In the genomic region with DNA sequence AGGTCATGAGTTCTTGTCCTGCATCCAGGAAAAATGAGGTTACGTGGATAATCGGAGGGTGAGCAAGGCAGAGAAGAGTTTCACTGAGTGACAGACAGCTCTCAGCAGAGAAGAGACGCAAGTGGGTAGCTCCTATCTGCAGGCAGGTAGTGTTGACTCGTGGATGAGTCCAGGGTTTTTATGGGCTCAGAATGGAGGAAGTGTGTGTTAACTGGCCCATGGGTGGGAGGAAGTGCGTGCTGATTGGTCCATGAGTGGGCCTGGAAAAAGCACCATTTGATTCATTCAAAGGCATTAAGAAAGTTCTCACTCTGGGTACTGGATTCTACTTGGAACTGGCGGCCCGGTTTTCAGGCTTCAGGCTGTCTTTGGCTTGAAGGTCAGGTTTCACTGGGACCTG, we compare ENCODE assay signal across 2 cellular contexts.
TF ChIP-seq lines count a peak whose summit lies in the region.

No MANE protein-coding gene starts in this region.

TF ChIP-seq in GM23338, 12 proteins besides CTCF, POLR2A, EP300 and RAD21:
- no peak for TF ChIP-seq NANOG (IDR thresholded peaks at IDR 0.05; ENCODE audit: borderline replicate concordance)
- TF ChIP-seq, protein P1, sequence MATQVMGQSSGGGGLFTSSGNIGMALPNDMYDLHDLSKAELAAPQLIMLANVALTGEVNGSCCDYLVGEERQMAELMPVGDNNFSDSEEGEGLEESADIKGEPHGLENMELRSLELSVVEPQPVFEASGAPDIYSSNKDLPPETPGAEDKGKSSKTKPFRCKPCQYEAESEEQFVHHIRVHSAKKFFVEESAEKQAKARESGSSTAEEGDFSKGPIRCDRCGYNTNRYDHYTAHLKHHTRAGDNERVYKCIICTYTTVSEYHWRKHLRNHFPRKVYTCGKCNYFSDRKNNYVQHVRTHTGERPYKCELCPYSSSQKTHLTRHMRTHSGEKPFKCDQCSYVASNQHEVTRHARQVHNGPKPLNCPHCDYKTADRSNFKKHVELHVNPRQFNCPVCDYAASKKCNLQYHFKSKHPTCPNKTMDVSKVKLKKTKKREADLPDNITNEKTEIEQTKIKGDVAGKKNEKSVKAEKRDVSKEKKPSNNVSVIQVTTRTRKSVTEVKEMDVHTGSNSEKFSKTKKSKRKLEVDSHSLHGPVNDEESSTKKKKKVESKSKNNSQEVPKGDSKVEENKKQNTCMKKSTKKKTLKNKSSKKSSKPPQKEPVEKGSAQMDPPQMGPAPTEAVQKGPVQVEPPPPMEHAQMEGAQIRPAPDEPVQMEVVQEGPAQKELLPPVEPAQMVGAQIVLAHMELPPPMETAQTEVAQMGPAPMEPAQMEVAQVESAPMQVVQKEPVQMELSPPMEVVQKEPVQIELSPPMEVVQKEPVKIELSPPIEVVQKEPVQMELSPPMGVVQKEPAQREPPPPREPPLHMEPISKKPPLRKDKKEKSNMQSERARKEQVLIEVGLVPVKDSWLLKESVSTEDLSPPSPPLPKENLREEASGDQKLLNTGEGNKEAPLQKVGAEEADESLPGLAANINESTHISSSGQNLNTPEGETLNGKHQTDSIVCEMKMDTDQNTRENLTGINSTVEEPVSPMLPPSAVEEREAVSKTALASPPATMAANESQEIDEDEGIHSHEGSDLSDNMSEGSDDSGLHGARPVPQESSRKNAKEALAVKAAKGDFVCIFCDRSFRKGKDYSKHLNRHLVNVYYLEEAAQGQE (IDR thresholded peaks at IDR 0.05; ENCODE audit: unreplicated experiment), result no peak
- no peak for TF ChIP-seq CREB1 (CRISPR knock-in tag; IDR thresholded peaks at IDR 0.05; ENCODE audit: low read depth)
- no peak for TF ChIP-seq EZH2phosphoT487 (IDR thresholded peaks at IDR 0.05; ENCODE audit: unreplicated experiment)

TF ChIP-seq in H1, 55 proteins besides CTCF, POLR2A, EP300 and RAD21:
- no peak for TF ChIP-seq GTF2F1 (IDR thresholded peaks at IDR 0.05; ENCODE audit: borderline replicate concordance, low read depth, low read length)
- no peak for TF ChIP-seq GABPA (IDR thresholded peaks at IDR 0.05; ENCODE audit: borderline replicate concordance, insufficient read depth, low read length)
- no peak for TF ChIP-seq CHD2 (IDR thresholded peaks at IDR 0.05; ENCODE audit: low read length)
- no peak for TF ChIP-seq HDAC2 (IDR thresholded peaks at IDR 0.05; ENCODE audit: borderline replicate concordance in 1 of 2, low read depth in 2 of 2, low read length in 2 of 2)
- TF ChIP-seq SIRT6 (IDR thresholded peaks at IDR 0.05; ENCODE audit: low read length), result no peak
- TF ChIP-seq TBP (IDR thresholded peaks at IDR 0.05; ENCODE audit: low read depth, low read length), result no peak
- no peak for TF ChIP-seq SIX5 (IDR thresholded peaks at IDR 0.05; ENCODE audit: low read depth, low read length)
- TF ChIP-seq RFX5 (IDR thresholded peaks at IDR 0.05; ENCODE audit: borderline replicate concordance, low read depth, low read length), result no peak
- no peak for TF ChIP-seq KDM4A (IDR thresholded peaks at IDR 0.05; ENCODE audit: low read depth, low read length, severe bottlenecking)
- TF ChIP-seq MAFK (IDR thresholded peaks at IDR 0.05; ENCODE audit: low read depth, low read length), result no peak
- no peak for TF ChIP-seq TCF12 (IDR thresholded peaks at IDR 0.05; ENCODE audit: low read depth, low read length)
- no peak for TF ChIP-seq ASH2L (IDR thresholded peaks at IDR 0.05; ENCODE audit: low read length)
- TF ChIP-seq POLR2AphosphoS5 (IDR thresholded peaks at IDR 0.05; ENCODE audit: low read depth, low read length), result no peak
- TF ChIP-seq, protein P2, sequence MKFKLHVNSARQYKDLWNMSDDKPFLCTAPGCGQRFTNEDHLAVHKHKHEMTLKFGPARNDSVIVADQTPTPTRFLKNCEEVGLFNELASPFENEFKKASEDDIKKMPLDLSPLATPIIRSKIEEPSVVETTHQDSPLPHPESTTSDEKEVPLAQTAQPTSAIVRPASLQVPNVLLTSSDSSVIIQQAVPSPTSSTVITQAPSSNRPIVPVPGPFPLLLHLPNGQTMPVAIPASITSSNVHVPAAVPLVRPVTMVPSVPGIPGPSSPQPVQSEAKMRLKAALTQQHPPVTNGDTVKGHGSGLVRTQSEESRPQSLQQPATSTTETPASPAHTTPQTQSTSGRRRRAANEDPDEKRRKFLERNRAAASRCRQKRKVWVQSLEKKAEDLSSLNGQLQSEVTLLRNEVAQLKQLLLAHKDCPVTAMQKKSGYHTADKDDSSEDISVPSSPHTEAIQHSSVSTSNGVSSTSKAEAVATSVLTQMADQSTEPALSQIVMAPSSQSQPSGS (IDR thresholded peaks at IDR 0.05; ENCODE audit: low read length), result no peak
- no peak for TF ChIP-seq JUN (IDR thresholded peaks at IDR 0.05; ENCODE audit: low read depth, low read length)
- TF ChIP-seq CREB1 (IDR thresholded peaks at IDR 0.05), result no peak
- no peak for TF ChIP-seq BCL11A (IDR thresholded peaks at IDR 0.05; ENCODE audit: low read depth in 2 of 2, low read length in 2 of 2)
- TF ChIP-seq CHD7 (IDR thresholded peaks at IDR 0.05; ENCODE audit: insufficient replicate concordance, low read length), result no peak
- no peak for TF ChIP-seq POU5F1 (IDR thresholded peaks at IDR 0.05; ENCODE audit: low read depth, low read length)
- TF ChIP-seq SAP30 (IDR thresholded peaks at IDR 0.05; ENCODE audit: insufficient read depth, insufficient replicate concordance, low read length), result no peak
TF ChIP-seq in H1: peak in this region for 0.
